In genomic region chr1:235893840-235894239, GRCh38 we compare ENCODE assay signal across 21 cellular contexts. TPM values are rescaled to one million over a fixed set of nuclear protein-coding genes. Genes with fewer than 3 reads are reported as not detected.
DNase-seq lines count a peak whose midpoint lies in the region; ATAC-seq, FAIRE-seq and TF ChIP-seq lines count a peak whose summit lies in the region.
"Had no signal": no experiment of that assay in that cellular context is flagged by ENCODE, and none has a peak within 500 bp of the region (broad histone marks: within the 10 kb centered on the region; RNA-seq: fewer than 3 reads in every experiment).

No MANE protein-coding gene starts in this region.

- TF ChIP-seq CTCF in HL-60 (IDR thresholded peaks at IDR 0.05; ENCODE audit: insufficient read depth, low read length) (no peak), colonic mucosa (IDR thresholded peaks at IDR 0.05) (no peak), right lobe of liver (IDR thresholded peaks at IDR 0.05) (no peak)

- H3K4me3 ChIP-seq in HL-60 (replicated peaks; ENCODE audit: insufficient read depth, low read length) (no peak overlapping the region), colonic mucosa (no peak overlapping the region), right lobe of liver (peak overlapping the region; percentile 15 to 71 (median 65)), small intestine (ENCODE audit: low read depth in 1 of 2, low read length in 2 of 2) (no peak overlapping the region)
- H3K4me3 ChIP-seq: A549 had no signal

- H3K36me3 ChIP-seq in colonic mucosa (no peaks in the 10 kb centered on the region), right lobe of liver (no peaks in the 10 kb centered on the region), small intestine (ENCODE audit: control insufficient read depth in 2 of 2, insufficient read depth in 2 of 2, low read length in 2 of 2) (no peaks in the 10 kb centered on the region)

- H3K9me3 ChIP-seq in colonic mucosa, result no peaks in the 10 kb centered on the region
- H3K9me3 ChIP-seq in right lobe of liver, result no peaks in the 10 kb centered on the region
- no peaks in the 10 kb centered on the region for H3K9me3 ChIP-seq in small intestine (ENCODE audit: control insufficient read depth, low read depth)
- H3K9me3 ChIP-seq: A549 had no signal

- H3K27me3 ChIP-seq in HL-60 (ENCODE audit: insufficient read depth, poor library complexity, severe bottlenecking) (no peaks in the 10 kb centered on the region), colonic mucosa (no peaks in the 10 kb centered on the region), right lobe of liver (no peaks in the 10 kb centered on the region), small intestine (ENCODE audit: control insufficient read depth in 2 of 2, insufficient read depth in 2 of 2, low read length in 2 of 2) (no peaks in the 10 kb centered on the region)

- intact Hi-C loops in colonic mucosa (cut with DNase I), result no loop called here
- intact Hi-C loops in right lobe of liver (cut with DNase I), result no loop called here

- ATAC-seq in right lobe of liver, result peak; percentile 79 to 81 (median 80)
- ATAC-seq: A549 had no signal

- H3K4me1 ChIP-seq in colonic mucosa, result no peaks in the 10 kb centered on the region
- peaks cover 0 to 16% (median 4%) of the 10 kb centered on the region in 4 donors for H3K4me1 ChIP-seq in right lobe of liver
- peaks cover 0 to 3% of the 10 kb centered on the region in 2 donors for H3K4me1 ChIP-seq in small intestine (ENCODE audit: control insufficient read depth in 2 of 2, insufficient read depth in 1 of 2, low read depth in 1 of 2, low read length in 1 of 2)
- H3K4me1 ChIP-seq: A549 had no signal

- no peak for FAIRE-seq in small intestine (lab: Jason Lieb, UNC)
- FAIRE-seq: A549, H1 had no signal

- H3K9ac ChIP-seq in colonic mucosa (ENCODE audit: low read depth in 2 of 2, low read length in 2 of 2), result no peak overlapping the region

- 47% methylated on average over 2 of the region's 2 CpGs for WGBS in right lobe of liver (ENCODE audit: insufficient coverage, low coverage, low lambda C conversion rate, missing lambda C conversion rate)
- 14 to 66% (median 52%) methylated on average over 2 of the region's 2 CpGs for WGBS in small intestine, 3 donors

- H3K27ac ChIP-seq in HL-60 (replicated peaks), result peak overlapping the region; percentile 84
- no peak overlapping the region for H3K27ac ChIP-seq in colonic mucosa
- peak overlapping the region; percentile 58 to 84 (median 82) for H3K27ac ChIP-seq in right lobe of liver
- no peak overlapping the region for H3K27ac ChIP-seq in small intestine (ENCODE audit: low read depth in 1 of 2, low read length in 1 of 2)
- H3K27ac ChIP-seq: A549, RWPE1 had no signal

- DNase-seq in HL-60 (ENCODE audit: low read depth in 1 of 2, low spot score in 1 of 2) (no peak), colonic mucosa (peak; percentile 43), right lobe of liver (peak in 1 of 3 donors; percentile 71), small intestine (peak; percentile 90), NCI-H2171 (lab: John Stamatoyannopoulos, UW) (no peak), mucosa of gallbladder (ENCODE audit: low spot score) (no peak), T-helper 1 cell (no peak)
- DNase-seq in stimulated activated CD4-positive, alpha-beta T cell treated with anti-CD3 and anti-CD28 coated beads, Interleukin-15, amount 100 ng/mL, for 24 hours, result no peak
- DNase-seq: CD8-positive, alpha-beta memory T cell; DMS79; KG1; MV-4-11; NCI-H1436; NCI-H1930; NCI-H510A; NCI-H748 treated with DMSO at 0.1 percent for 48 hours; NK-92 treated with Interleukin-12 subunit alpha and Interleukin-12 subunit beta, amount 100 ng/mL, for 24 hours; SIG-M5 had no signal

- TF ChIP-seq POLR2A in right lobe of liver (IDR thresholded peaks at IDR 0.05), result peak; percentile 69

RNA-seq across cellular contexts. Expression of gene LYST, which starts 27.1 kb away (rescaled TPM):
- total RNA-seq in colonic mucosa, result 10 to 100 TPM; 13.7 to 20.0 TPM
- total RNA-seq in right lobe of liver, result 10 to 100 TPM in 5 of 6 experiments, 1 to 10 TPM in 1; 9.0 to 16.6 (median 12.5) TPM
- polyA plus RNA-seq in small intestine, result 1 to 10 TPM; 2.9 to 5.7 (median 4.3) TPM
- 20.1 TPM for total RNA-seq in mucosa of gallbladder

Comparison
In these comparisons a context has a peak if more than half of its experiments do, and no peak if none do; other contexts are left out.
1. DNase-seq: peak in colonic mucosa (single experiment) and small intestine (single experiment); none in HL-60 (0 of 2), NCI-H2171 (single experiment), stimulated activated CD4-positive, alpha-beta T cell treated with anti-CD3 and anti-CD28 coated beads, Interleukin-15, amount 100 ng/mL, for 24 hours (single experiment), mucosa of gallbladder (single experiment) and T-helper 1 cell (0 of 5).
2. H3K27ac ChIP-seq: peak in HL-60 (single experiment) and right lobe of liver (3 of 3); none in colonic mucosa (single experiment) and small intestine (0 of 2).
3. H3K4me3 ChIP-seq: peak in right lobe of liver (3 of 3); none in HL-60 (single experiment), colonic mucosa (single experiment) and small intestine (0 of 2).